In the genomic region with DNA sequence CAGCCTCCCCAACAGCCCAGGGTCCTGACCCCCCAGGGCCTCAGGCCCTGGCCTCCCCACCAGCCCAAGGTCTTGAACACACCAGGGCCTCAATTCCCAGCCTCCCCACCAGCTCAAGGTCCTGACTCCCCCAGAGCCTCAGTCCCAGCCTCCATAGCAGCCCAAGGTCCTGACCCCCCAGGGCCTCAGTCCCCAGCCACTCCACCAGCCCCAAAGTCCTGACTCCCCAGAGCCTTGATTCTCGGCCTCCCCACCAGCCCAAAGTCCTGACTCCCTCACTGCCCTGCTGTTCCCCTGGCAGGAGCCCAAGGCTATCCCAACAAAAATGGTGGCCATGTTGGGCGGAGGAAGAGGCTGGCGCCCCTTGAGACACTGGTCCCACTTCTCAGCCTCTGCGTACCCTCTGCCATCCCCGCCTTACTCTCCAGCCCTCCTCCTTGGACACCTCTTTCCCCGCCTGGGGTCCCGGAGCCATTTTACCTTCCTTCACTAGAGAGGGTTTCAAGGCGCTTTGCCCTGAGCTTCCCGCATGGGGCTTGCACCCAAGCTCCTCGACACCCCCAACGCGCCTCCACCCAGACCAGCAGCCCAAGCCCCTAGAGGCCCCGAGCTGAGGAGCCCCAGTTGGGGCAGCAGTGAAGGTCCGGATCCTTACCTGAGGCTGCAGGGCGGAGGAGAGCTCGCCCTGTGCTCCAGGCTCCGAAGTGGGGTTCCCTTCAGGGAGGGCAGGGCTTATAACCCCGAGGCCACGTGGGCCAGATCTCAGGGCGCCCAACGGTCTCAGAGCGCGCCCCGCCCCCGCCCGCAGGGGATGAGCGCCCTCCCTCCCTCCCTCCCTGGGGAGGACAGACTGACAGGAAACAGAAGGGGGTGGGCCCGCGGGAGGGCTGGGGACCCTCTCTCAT, we compare ENCODE assay signal across 9 cellular contexts. TPM values are rescaled to one million over a fixed set of nuclear protein-coding genes. Genes with fewer than 3 reads are reported as not detected.
A peak's percentile ranks its signal among the peaks of the same experiment; 100 is the strongest.
DNase-seq lines count a peak whose midpoint lies in the region; ATAC-seq and TF ChIP-seq lines count a peak whose summit lies in the region.
"Had no signal": no experiment of that assay in that cellular context is flagged by ENCODE, and none has a peak within 500 bp of the region (broad histone marks: within the 10 kb centered on the region; RNA-seq: fewer than 3 reads in every experiment).

No MANE protein-coding gene starts in this region.

- peak overlapping the region; percentile 99 for H3K27ac Mint-ChIP-seq in activated CD8-positive, alpha-beta memory T cell treated with anti-CD3 and anti-CD28 coated beads, Interleukin-2, amount 10 ng/mL, durations not matched to agents 7 days and 5 days

- intact Hi-C loops in left cardiac atrium (cut with DNase I): no loop called here

- peak overlapping the region; percentile 98 for H3K4me2 ChIP-seq in MM.1S (ENCODE audit: low read depth, low read length)

- H3K9ac ChIP-seq in MM.1S (ENCODE audit: low read length): peak overlapping the region; percentile 99

- peaks cover 17% of the 10 kb centered on the region; the same call in 1 of the 2 replicates for H4K20me1 ChIP-seq in MM.1S (ENCODE audit: insufficient read depth, low read length)

- peaks cover 98% of the 10 kb centered on the region for H3F3A ChIP-seq in MM.1S (ENCODE audit: insufficient read depth, low read length)

- no peaks in the 10 kb centered on the region for H3K9me3 ChIP-seq in MM.1S (replicated peaks; ENCODE audit: insufficient read depth, low read length)

- H3K27me3 ChIP-seq in MM.1S (replicated peaks; ENCODE audit: insufficient read depth, low read length): no peaks in the 10 kb centered on the region

- ATAC-seq in activated CD8-positive, alpha-beta memory T cell treated with anti-CD3 and anti-CD28 coated beads, Interleukin-2, amount 10 ng/mL, durations not matched to agents 7 days and 5 days: peak; percentile 27
- ATAC-seq in left cardiac atrium: peak; percentile 55 to 60

- peak; percentile 98 for DNase-seq in GM12865 (ENCODE audit: low read depth)
- DNase-seq in MM.1S: peak; percentile 97
- peak; percentile 96 for DNase-seq in activated CD8-positive, alpha-beta memory T cell treated with anti-CD3 and anti-CD28 coated beads, Interleukin-2, amount 10 ng/mL, durations not matched to agents 7 days and 5 days
- DNase-seq in left cardiac atrium: peak; percentile 73
- peak; percentile 92 for DNase-seq in stimulated activated CD4-positive, alpha-beta T cell treated with anti-CD3 and anti-CD28 coated beads, Interleukin-2, amount 100 ng/mL, for 4 hours (ENCODE audit: low read depth)
- no peak for DNase-seq in NCI-H187 (lab: John Stamatoyannopoulos, UW)
- no peak for DNase-seq in NCI-H226
- DNase-seq in SK-N-DZ (ENCODE audit: low spot score): no peak

- CTCF ChIA-PET in activated CD8-positive, alpha-beta memory T cell treated with anti-CD3 and anti-CD28 coated beads, Interleukin-2, amount 10 ng/mL, durations not matched to agents 7 days and 5 days (lab: Charles Lee): interaction anchor here (0.7 to 7.2 kb wide), 4 partner anchors 11 to 325 kb away, joined by 3 to 112 read pairs (median 4); a partner anchor contains a TSS

- H3K27ac ChIP-seq in MM.1S (ENCODE audit: low read length): peak overlapping the region; percentile 100

- H3K4me3 ChIP-seq in GM12865 (ENCODE audit: low read depth, low read length): peak overlapping the region; percentile 94
- peak overlapping the region; percentile 100 for H3K4me3 ChIP-seq in MM.1S (ENCODE audit: low read length)

- H3K4me3 Mint-ChIP-seq in activated CD8-positive, alpha-beta memory T cell treated with anti-CD3 and anti-CD28 coated beads, Interleukin-2, amount 10 ng/mL, durations not matched to agents 7 days and 5 days: peak overlapping the region; percentile 83

- H3K36me3 Mint-ChIP-seq in activated CD8-positive, alpha-beta memory T cell treated with anti-CD3 and anti-CD28 coated beads, Interleukin-2, amount 10 ng/mL, durations not matched to agents 7 days and 5 days: peaks cover 52% of the 10 kb centered on the region

- no peak overlapping the region for H2AFZ ChIP-seq in MM.1S (ENCODE audit: low read length)

- no peaks in the 10 kb centered on the region for H3K9me2 ChIP-seq in MM.1S (replicated peaks; ENCODE audit: insufficient read depth, low read length)

- H3K79me2 ChIP-seq in MM.1S (ENCODE audit: low read length): peaks cover 65% of the 10 kb centered on the region

- no peaks in the 10 kb centered on the region for H3K9me3 Mint-ChIP-seq in activated CD8-positive, alpha-beta memory T cell treated with anti-CD3 and anti-CD28 coated beads, Interleukin-2, amount 10 ng/mL, durations not matched to agents 7 days and 5 days (ENCODE audit: low read depth)

- H3K36me3 ChIP-seq in MM.1S (replicated peaks; ENCODE audit: insufficient read depth, low read length): peaks cover 16% of the 10 kb centered on the region

- peaks cover 68% of the 10 kb centered on the region for H3K4me1 ChIP-seq in MM.1S (ENCODE audit: low read length)

- peaks cover 3% of the 10 kb centered on the region for H3K27me3 Mint-ChIP-seq in activated CD8-positive, alpha-beta memory T cell treated with anti-CD3 and anti-CD28 coated beads, Interleukin-2, amount 10 ng/mL, durations not matched to agents 7 days and 5 days

- no peak for TF ChIP-seq CTCF in GM12865 (IDR thresholded peaks at IDR 0.05; ENCODE audit: insufficient read depth, low read depth, low read length, missing control alignments)
- no peak for TF ChIP-seq CTCF in MM.1S (IDR thresholded peaks at IDR 0.05; ENCODE audit: low read length)

- peaks cover 47% of the 10 kb centered on the region for H3K4me1 Mint-ChIP-seq in activated CD8-positive, alpha-beta memory T cell treated with anti-CD3 and anti-CD28 coated beads, Interleukin-2, amount 10 ng/mL, durations not matched to agents 7 days and 5 days

RNA-seq across cellular contexts. Expression of a gene that starts 3.5 kb away (rescaled TPM):
- total RNA-seq in activated CD8-positive, alpha-beta memory T cell treated with anti-CD3 and anti-CD28 coated beads, Interleukin-2, amount 10 ng/mL, durations not matched to agents 7 days and 5 days: 10 to 100 TPM; 25.6 to 66.3 TPM
- 1 to 10 TPM; 8.8 to 9.0 TPM for total RNA-seq in left cardiac atrium
- polyA plus RNA-seq in SK-N-DZ (2014; cell fraction: cytosol; rRNA removed): 11.4 and 23.2 TPM in 2 replicates
- polyA plus RNA-seq in SK-N-DZ (2014; cell fraction: nucleus; rRNA removed): 65.5 and 69.6 TPM in 2 replicates

RNA-seq across cellular contexts. Expression of a gene that starts 19.9 kb away (rescaled TPM):
- total RNA-seq in activated CD8-positive, alpha-beta memory T cell treated with anti-CD3 and anti-CD28 coated beads, Interleukin-2, amount 10 ng/mL, durations not matched to agents 7 days and 5 days: 100 to 1,000 TPM in 1 of 2 experiments, 10 to 100 TPM in 1; 63.3 to 127 TPM
- 10 to 100 TPM; 49.4 to 60.6 TPM for total RNA-seq in left cardiac atrium
- 215 and 376 TPM in 2 replicates for polyA plus RNA-seq in SK-N-DZ (2014; cell fraction: cytosol; rRNA removed)
- 80.2 and 156 TPM in 2 replicates for polyA plus RNA-seq in SK-N-DZ (2014; cell fraction: nucleus; rRNA removed)

RNA-seq across cellular contexts. Expression of a gene that starts 51.3 kb away (rescaled TPM):
- total RNA-seq in activated CD8-positive, alpha-beta memory T cell treated with anti-CD3 and anti-CD28 coated beads, Interleukin-2, amount 10 ng/mL, durations not matched to agents 7 days and 5 days: under 1 TPM in 1 of 2 experiments, not detected in 1; 0.09 TPM
- total RNA-seq in left cardiac atrium: under 1 TPM; 0.24 to 0.32 TPM
- polyA plus RNA-seq in SK-N-DZ (2014; cell fraction: cytosol; rRNA removed): 0.38 and 0.44 TPM in 2 replicates
- polyA plus RNA-seq in SK-N-DZ (2014; cell fraction: nucleus; rRNA removed): 0.33 and 0.51 TPM in 2 replicates
- total RNA-seq: epithelial cell of proximal tubule had no signal

Comparison
In these comparisons a context has a peak if more than half of its experiments do, and no peak if none do; other contexts are left out.
1. DNase-seq: peak in GM12865 (single experiment), MM.1S (single experiment), activated CD8-positive, alpha-beta memory T cell treated with anti-CD3 and anti-CD28 coated beads, Interleukin-2, amount 10 ng/mL, durations not matched to agents 7 days and 5 days (single experiment), left cardiac atrium (single experiment) and stimulated activated CD4-positive, alpha-beta T cell treated with anti-CD3 and anti-CD28 coated beads, Interleukin-2, amount 100 ng/mL, for 4 hours (single experiment); none in NCI-H187 (0 of 2), NCI-H226 (single experiment) and SK-N-DZ (single experiment).